In genomic region chr4:172596206-172596605, GRCh38 we compare ENCODE assay signal across 18 cellular contexts.
A peak's percentile ranks its signal among the peaks of the same experiment; 100 is the strongest.
DNase-seq lines count a peak whose midpoint lies in the region; ATAC-seq and TF ChIP-seq lines count a peak whose summit lies in the region.
"Had no signal": no experiment of that assay in that cellular context is flagged by ENCODE, and none has a peak within 500 bp of the region (broad histone marks: within the 10 kb centered on the region; RNA-seq: fewer than 3 reads in every experiment).

No MANE protein-coding gene starts in this region.

- no peaks in the 10 kb centered on the region for H3K79me1 ChIP-seq in H9 (ENCODE audit: insufficient read depth, low read depth, low read length, poor library complexity, severe bottlenecking)

- H3K9me3 ChIP-seq in H9 (ENCODE audit: control insufficient read depth, low read depth, low read length) = no peaks in the 10 kb centered on the region
- no peaks in the 10 kb centered on the region for H3K9me3 ChIP-seq in PC-3 (ENCODE audit: low read length)
- H3K9me3 ChIP-seq: thoracic aorta had no signal

- no peak overlapping the region for H3K14ac ChIP-seq in H9 (ENCODE audit: insufficient read depth, low read length)

- H3K4me1 ChIP-seq in H9 (ENCODE audit: insufficient read depth, low read length) (0 out of 2 replicates have a peak, but pooled peaks cover under 1% of the 10 kb centered on the region), PC-3 (ENCODE audit: insufficient read depth, low read length) (peaks cover 8% of the 10 kb centered on the region)
- H3K4me1 ChIP-seq: left ventricle myocardium inferior had no signal

- ATAC-seq in PC-3 = 0 out of 2 replicates have a peak, but pooled peaks have one; percentile 37
- ATAC-seq in GM18909 (IDR thresholded peaks at IDR 0.05; ENCODE audit: poor library complexity, unreplicated experiment) = no peak
- ATAC-seq: activated CD8-positive, alpha-beta T cell treated with anti-CD3 and anti-CD28 coated beads for 36 hours; naive thymus-derived CD4-positive, alpha-beta T cell; Right ventricle myocardium inferior; stimulated activated naive CD8-positive, alpha-beta T cell treated with anti-CD3 and anti-CD28 coated beads, Interleukin-15, Interleukin-2, amounts not matched to agents 100 U/mL and 50 U/mL, for 24 hours had no signal

- H4K5ac ChIP-seq in H9 (ENCODE audit: insufficient read length, low read depth, low read length) = no peak overlapping the region

- POLR2A ChIA-PET in PC-3 (lab: Charles Lee; ENCODE audit: unreplicated experiment) = interaction anchor here (0.6 kb wide), 1 partner anchor 54 kb away, joined by 10 read pairs; no protein-coding TSS in a partner anchor

- no peak overlapping the region for H3K4me3 ChIP-seq in PC-3 (ENCODE audit: low read length)
- no peak overlapping the region for H3K4me3 ChIP-seq in epithelial cell of proximal tubule (ENCODE audit: low read depth, low read length)
- H3K4me3 ChIP-seq: left ventricle myocardium inferior, thoracic aorta had no signal

- CTCF ChIA-PET in PC-3 (lab: Charles Lee) = no interaction called here

- no peak overlapping the region for H3K18ac ChIP-seq in H9 (ENCODE audit: insufficient read length, low read depth, low read length)

- H3K27ac ChIP-seq in H9 (ENCODE audit: insufficient read length, low read depth, low read length) = no peak overlapping the region
- no peak overlapping the region for H3K27ac ChIP-seq in PC-3 (ENCODE audit: low read length)
- H3K27ac ChIP-seq: KMS-11, left ventricle myocardium inferior, thoracic aorta had no signal

- H3K4me3 Mint-ChIP-seq in H9 = no peak overlapping the region
- H3K4me3 Mint-ChIP-seq: activated CD8-positive, alpha-beta T cell treated with anti-CD3 and anti-CD28 coated beads for 36 hours; naive thymus-derived CD4-positive, alpha-beta T cell had no signal

- H4K20me1 ChIP-seq in H9 (ENCODE audit: control insufficient read depth, insufficient read depth, insufficient read length) (no peaks in the 10 kb centered on the region), PC-3 (ENCODE audit: low read length) (no peaks in the 10 kb centered on the region)

- no peak overlapping the region for H3K27ac Mint-ChIP-seq in H9
- H3K27ac Mint-ChIP-seq: activated CD8-positive, alpha-beta T cell treated with anti-CD3 and anti-CD28 coated beads for 36 hours; naive thymus-derived CD4-positive, alpha-beta T cell had no signal

- H2AFZ ChIP-seq in H9 (ENCODE audit: low read length) (no peak overlapping the region), PC-3 (ENCODE audit: low read length) (no peak overlapping the region)

- WGBS in H9 (ENCODE audit: extremely low coverage, insufficient read length, low lambda C conversion rate) = no CpG with 5 or more reads among the region's 4 CpGs

- H2AK5ac ChIP-seq in H9 (ENCODE audit: insufficient read length, low read length) = no peak overlapping the region

- no peak overlapping the region for H3K4me2 ChIP-seq in H9 (ENCODE audit: insufficient read depth, insufficient read length, low read length)
- H3K4me2 ChIP-seq in PC-3 (ENCODE audit: low read length) = no peak overlapping the region
- H3K4me2 ChIP-seq: KMS-11 had no signal

- H3F3A ChIP-seq in PC-3 (ENCODE audit: low read length, unreplicated experiment) = no peaks in the 10 kb centered on the region

- peak; percentile 42; the same call in 2 of the 3 replicates for TF ChIP-seq CTCF in H9 (conservative IDR thresholded peaks at IDR 0.05)
- TF ChIP-seq CTCF in PC-3 (conservative IDR thresholded peaks at IDR 0.05; ENCODE audit: low read depth, low read length) = peak; percentile 46
- TF ChIP-seq CTCF in epithelial cell of proximal tubule (conservative IDR thresholded peaks at IDR 0.05; ENCODE audit: low read depth, low read length) = peak; percentile 40

- no peaks in the 10 kb centered on the region for H3K36me3 ChIP-seq in PC-3 (ENCODE audit: low read depth, low read length)
- H3K36me3 ChIP-seq: left ventricle myocardium inferior, thoracic aorta had no signal

- H3K9ac ChIP-seq in H9 (ENCODE audit: extremely low read depth, insufficient read length, low read length) = no peak overlapping the region
- H3K9ac ChIP-seq in PC-3 (ENCODE audit: low read length) = no peak overlapping the region
- H3K9ac ChIP-seq: KMS-11 had no signal

- no peak overlapping the region for H4K91ac ChIP-seq in H9 (ENCODE audit: insufficient read length, low read depth, low read length)

- no peaks in the 10 kb centered on the region for H3K27me3 Mint-ChIP-seq in H9 (ENCODE audit: low read depth)
- H3K27me3 Mint-ChIP-seq: activated CD8-positive, alpha-beta T cell treated with anti-CD3 and anti-CD28 coated beads for 36 hours; naive thymus-derived CD4-positive, alpha-beta T cell had no signal

- no peaks in the 10 kb centered on the region for H3K4me1 Mint-ChIP-seq in H9
- H3K4me1 Mint-ChIP-seq: naive thymus-derived CD4-positive, alpha-beta T cell had no signal

- H3K9me2 ChIP-seq in PC-3 (replicated peaks; ENCODE audit: low read length) = no peaks in the 10 kb centered on the region

- BruUV-seq in PC-3 (replicated peaks; lab: Mats Ljungman, UMichigan) = no TSS peak

- H3K23me2 ChIP-seq in H9 (ENCODE audit: insufficient read length, low read depth, low read length, poor library complexity, severe bottlenecking) = no peaks in the 10 kb centered on the region

- H4K8ac ChIP-seq in H9 (replicated peaks; ENCODE audit: insufficient read length, low read depth, low read length) = no peak overlapping the region

- H3T11ph ChIP-seq in H9 (ENCODE audit: low read length) = no peak overlapping the region

- H2BK15ac ChIP-seq in H9 (ENCODE audit: low read depth, low read length) = no peak overlapping the region

- H3K23ac ChIP-seq in H9 (ENCODE audit: insufficient read length, low read depth, low read length) = no peak overlapping the region

- no peak overlapping the region for H2BK120ac ChIP-seq in H9 (ENCODE audit: low read depth, low read length, poor library complexity, severe bottlenecking)

- peaks cover 0 to 3% of the 10 kb centered on the region in 2 experiments; a peak in 2 of 5 replicates for H3K9me3 Mint-ChIP-seq in H9

- no peaks in the 10 kb centered on the region for H3K27me3 ChIP-seq in H9 (ENCODE audit: insufficient read depth, low read length)
- no peaks in the 10 kb centered on the region for H3K27me3 ChIP-seq in PC-3 (ENCODE audit: low read length)

- H3K79me2 ChIP-seq in H9 (ENCODE audit: insufficient read depth, low read length) = no peaks in the 10 kb centered on the region
- H3K79me2 ChIP-seq in PC-3 (ENCODE audit: low read length) = no peaks in the 10 kb centered on the region

- H2BK5ac ChIP-seq in H9 (ENCODE audit: insufficient read length, low read length) = no peak overlapping the region

- no peak overlapping the region for H3K4ac ChIP-seq in H9 (ENCODE audit: low read depth, low read length)

- no peak overlapping the region for H3K56ac ChIP-seq in H9 (ENCODE audit: insufficient read length, low read depth, low read length)

- peaks cover 0 to 3% (median 0%) of the 10 kb centered on the region in 3 experiments; a peak in 1 of 7 replicates for H3K36me3 Mint-ChIP-seq in H9 (ENCODE audit: insufficient read depth in 1 of 3, low read depth in 3 of 3)
- H3K36me3 Mint-ChIP-seq: naive thymus-derived CD4-positive, alpha-beta T cell had no signal

- no peak overlapping the region for H2BK20ac ChIP-seq in H9 (ENCODE audit: low read depth, low read length, poor library complexity, severe bottlenecking)

- no peak overlapping the region for H2BK12ac ChIP-seq in H9 (ENCODE audit: insufficient read length, low read depth, low read length)

- intact Hi-C loops in PC-3 (cut with micrococcal nuclease) = loop anchor here (1.0 to 2.0 kb wide), 2 partner anchors 205 to 234 kb away; no protein-coding TSS in a partner anchor

- DNase-seq in H9 = peak; percentile 39
- DNase-seq in PC-3 = peak; percentile 11
- no peak for DNase-seq in epithelial cell of proximal tubule (ENCODE audit: low read depth)
- DNase-seq in renal cortical epithelial cell (ENCODE audit: low read depth) = peak; percentile 3
- no peak for DNase-seq in NCI-H446 (lab: John Stamatoyannopoulos, UW)
- no peak for DNase-seq in hypothalamus (lab: John Stamatoyannopoulos, UW)
- DNase-seq: activated CD4-positive, CD25-positive, alpha-beta regulatory T cell treated with anti-CD3 and anti-CD28 coated beads, Interleukin-2, amount 50 U/mL, for 72 hours; activated CD8-positive, alpha-beta T cell treated with anti-CD3 and anti-CD28 coated beads for 36 hours; left ventricle myocardium inferior; naive thymus-derived CD4-positive, alpha-beta T cell; NCI-H187; stimulated activated CD4-positive, alpha-beta T cell treated with anti-CD3 and anti-CD28 coated beads, Interleukin-12 subunit alpha, Interleukin-12 subunit beta, amount 100 ng/mL, for 4 hours; stimulated activated naive CD8-positive, alpha-beta T cell treated with anti-CD3 and anti-CD28 coated beads, Interleukin-15, Interleukin-2, amounts not matched to agents 100 U/mL and 50 U/mL, for 24 hours; SW 1271 had no signal

Comparison
In these comparisons a context has a peak if more than half of its experiments do, and no peak if none do; other contexts are left out.
1. DNase-seq: peak in H9 (single experiment), PC-3 (single experiment) and renal cortical epithelial cell (single experiment); none in epithelial cell of proximal tubule (single experiment), NCI-H446 (0 of 2) and hypothalamus (0 of 51).
2. Peak in every context shown above with its lines, with median percentiles within 50 percentile points of each other: CTCF ChIP-seq.